ENCODE assay signal across 8 cellular contexts in the genomic region with DNA sequence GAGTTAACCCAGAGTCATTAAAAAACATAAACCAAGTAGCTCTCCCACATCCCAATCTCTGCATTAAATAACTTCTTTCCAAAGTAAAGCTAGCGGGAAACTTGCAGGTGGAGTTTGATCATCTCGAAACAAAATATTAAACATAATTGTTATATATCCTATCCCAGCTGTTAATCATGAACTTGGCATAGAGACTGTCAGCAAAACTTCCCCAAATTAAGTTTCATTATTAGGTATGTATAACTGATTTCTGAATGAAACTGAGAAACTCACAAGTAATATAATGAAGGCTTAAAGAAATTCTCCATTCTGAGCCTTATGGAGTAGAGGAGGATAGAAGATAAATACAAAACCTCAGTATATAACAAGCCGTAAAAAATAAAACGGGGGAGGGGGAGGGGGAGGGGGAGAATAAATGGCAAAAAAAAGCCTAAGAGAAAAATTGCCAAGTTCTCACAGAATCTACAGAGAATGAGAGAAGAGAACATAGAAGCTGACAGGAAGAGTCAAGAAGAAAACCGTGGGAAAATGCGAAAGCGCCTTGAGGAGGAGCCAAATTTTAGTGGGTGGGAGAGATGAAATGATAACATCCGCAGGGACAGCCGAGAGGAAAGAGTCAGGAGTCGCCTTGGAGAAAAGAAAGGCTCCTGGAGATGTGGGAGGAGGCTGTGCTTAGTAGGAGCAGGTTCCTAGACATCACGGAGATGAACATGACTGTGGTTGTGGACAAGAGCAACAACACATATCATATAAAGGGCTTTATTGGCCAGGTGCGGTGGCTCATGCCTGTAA. TPM values are rescaled to one million over a fixed set of nuclear protein-coding genes. Genes with fewer than 3 reads are reported as not detected.
DNase-seq lines count a peak whose midpoint lies in the region; ATAC-seq and TF ChIP-seq lines count a peak whose summit lies in the region.

No MANE protein-coding gene starts in this region.

- TF ChIP-seq CTCF in omental fat pad (IDR thresholded peaks at IDR 0.05) = no peak

- DNase-seq in NCI-H82 (lab: John Stamatoyannopoulos, UW) (peak; percentile 67), hepatic stellate cell (ENCODE audit: low spot score) (peak; percentile 45), hippocampal formation (lab: John Stamatoyannopoulos, UW) (no peak), omental fat pad (ENCODE audit: low spot score) (no peak), RPMI8226 (no peak)
- DNase-seq in activated CD4-positive, alpha-beta T cell treated with anti-CD3 and anti-CD28 coated beads for 4 hours = no peak

- ATAC-seq in GM18861 (IDR thresholded peaks at IDR 0.05; ENCODE audit: unreplicated experiment) = peak; percentile 57
- ATAC-seq in GM21825 (IDR thresholded peaks at IDR 0.05; ENCODE audit: unreplicated experiment) = peak; percentile 45
- ATAC-seq in omental fat pad (ENCODE audit: low FRiP score) = no peak

RNA-seq across cellular contexts. Expression of a gene that starts 49.6 kb away (rescaled TPM):
- 10 to 100 TPM; 14.5 to 56.1 (median 28.5) TPM for total RNA-seq in omental fat pad

Comparison
In these comparisons a context has a peak if more than half of its experiments do, and no peak if none do; other contexts are left out.
1. DNase-seq: peak in NCI-H82 (single experiment) and hepatic stellate cell (single experiment); none in hippocampal formation (0 of 2), omental fat pad (single experiment), RPMI8226 (single experiment) and activated CD4-positive, alpha-beta T cell treated with anti-CD3 and anti-CD28 coated beads for 4 hours (0 of 2).